Comparison of ENCODE assay signal across 8 cellular contexts in the genomic region with DNA sequence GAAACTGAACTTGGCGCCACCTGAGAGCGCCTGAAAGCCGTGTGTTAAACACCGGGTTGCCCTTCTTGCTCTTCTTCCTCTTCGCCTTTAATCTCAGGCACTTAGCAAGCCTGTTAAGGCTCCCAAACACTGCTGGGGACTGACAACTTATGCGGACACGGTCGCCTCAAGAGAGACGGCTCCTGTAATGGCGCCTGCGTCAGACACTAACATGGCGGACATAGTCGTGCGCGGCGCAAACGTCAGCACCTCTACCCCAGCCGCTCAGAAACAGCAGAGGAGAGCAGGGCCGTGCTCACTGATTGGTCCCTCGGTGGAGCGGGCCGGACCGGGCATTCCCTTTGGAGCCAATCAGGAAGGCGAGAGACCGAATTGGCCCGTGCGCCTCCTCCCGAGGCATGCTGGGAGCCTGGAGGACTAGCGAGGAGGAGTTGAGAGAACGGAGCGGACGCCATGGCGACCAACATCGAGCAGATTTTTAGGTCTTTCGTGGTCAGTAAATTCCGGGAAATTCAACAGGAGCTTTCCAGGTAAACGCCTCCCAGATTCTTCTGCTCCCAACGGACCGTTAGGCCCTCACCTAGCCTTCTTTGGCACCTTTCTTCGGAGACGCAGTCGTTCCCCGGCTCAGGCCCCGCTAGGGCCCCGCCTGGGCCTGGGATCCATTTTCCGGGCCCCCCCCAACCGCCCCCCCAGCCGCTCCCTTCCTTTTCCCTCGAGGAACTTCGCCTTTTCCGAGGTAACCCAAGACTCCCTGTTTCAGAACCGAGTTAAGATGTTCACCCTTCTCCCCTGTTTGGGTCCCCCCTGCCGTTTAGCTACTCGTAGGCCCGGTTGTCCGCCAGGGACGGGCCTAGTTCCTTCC. TPM values are rescaled to one million over a fixed set of nuclear protein-coding genes. Genes with fewer than 3 reads are reported as not detected.
A peak's percentile ranks its signal among the peaks of the same experiment; 100 is the strongest.
DNase-seq lines count a peak whose midpoint lies in the region; TF ChIP-seq lines count a peak whose summit lies in the region.

A gene with protein sequence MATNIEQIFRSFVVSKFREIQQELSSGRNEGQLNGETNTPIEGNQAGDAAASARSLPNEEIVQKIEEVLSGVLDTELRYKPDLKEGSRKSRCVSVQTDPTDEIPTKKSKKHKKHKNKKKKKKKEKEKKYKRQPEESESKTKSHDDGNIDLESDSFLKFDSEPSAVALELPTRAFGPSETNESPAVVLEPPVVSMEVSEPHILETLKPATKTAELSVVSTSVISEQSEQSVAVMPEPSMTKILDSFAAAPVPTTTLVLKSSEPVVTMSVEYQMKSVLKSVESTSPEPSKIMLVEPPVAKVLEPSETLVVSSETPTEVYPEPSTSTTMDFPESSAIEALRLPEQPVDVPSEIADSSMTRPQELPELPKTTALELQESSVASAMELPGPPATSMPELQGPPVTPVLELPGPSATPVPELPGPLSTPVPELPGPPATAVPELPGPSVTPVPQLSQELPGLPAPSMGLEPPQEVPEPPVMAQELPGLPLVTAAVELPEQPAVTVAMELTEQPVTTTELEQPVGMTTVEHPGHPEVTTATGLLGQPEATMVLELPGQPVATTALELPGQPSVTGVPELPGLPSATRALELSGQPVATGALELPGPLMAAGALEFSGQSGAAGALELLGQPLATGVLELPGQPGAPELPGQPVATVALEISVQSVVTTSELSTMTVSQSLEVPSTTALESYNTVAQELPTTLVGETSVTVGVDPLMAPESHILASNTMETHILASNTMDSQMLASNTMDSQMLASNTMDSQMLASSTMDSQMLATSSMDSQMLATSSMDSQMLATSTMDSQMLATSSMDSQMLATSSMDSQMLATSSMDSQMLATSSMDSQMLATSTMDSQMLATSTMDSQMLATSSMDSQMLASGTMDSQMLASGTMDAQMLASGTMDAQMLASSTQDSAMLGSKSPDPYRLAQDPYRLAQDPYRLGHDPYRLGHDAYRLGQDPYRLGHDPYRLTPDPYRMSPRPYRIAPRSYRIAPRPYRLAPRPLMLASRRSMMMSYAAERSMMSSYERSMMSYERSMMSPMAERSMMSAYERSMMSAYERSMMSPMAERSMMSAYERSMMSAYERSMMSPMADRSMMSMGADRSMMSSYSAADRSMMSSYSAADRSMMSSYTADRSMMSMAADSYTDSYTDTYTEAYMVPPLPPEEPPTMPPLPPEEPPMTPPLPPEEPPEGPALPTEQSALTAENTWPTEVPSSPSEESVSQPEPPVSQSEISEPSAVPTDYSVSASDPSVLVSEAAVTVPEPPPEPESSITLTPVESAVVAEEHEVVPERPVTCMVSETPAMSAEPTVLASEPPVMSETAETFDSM (N-terminal part only) (plus strand): TSS at position 399 of the 865 bp plus-strand sequence. CDS start 55 bp downstream, at position 454.

- no peaks in the 10 kb centered on the region for H3K27me3 Mint-ChIP-seq in nephron (ENCODE audit: low read depth)
- no peaks in the 10 kb centered on the region for H3K27me3 Mint-ChIP-seq in stimulated activated naive CD8-positive, alpha-beta T cell treated with anti-CD3 and anti-CD28 coated beads, Interleukin-15, Interleukin-2, amounts not matched to agents 100 ng/mL and 50 ng/mL, for 24 hours

- H3K4me3 ChIP-seq in HAP-1 (peak within 1 kb of the TSS; percentile 92), MM.1S (ENCODE audit: low read length) (peak within 1 kb of the TSS; percentile 83), fibroblast of the aortic adventitia (ENCODE audit: low read depth, low read length) (peak within 1 kb of the TSS; percentile 94)

- H3K36me3 Mint-ChIP-seq in nephron (ENCODE audit: low read depth), result peaks cover 28% of the 10 kb centered on the region
- H3K36me3 Mint-ChIP-seq in stimulated activated naive CD8-positive, alpha-beta T cell treated with anti-CD3 and anti-CD28 coated beads, Interleukin-15, Interleukin-2, amounts not matched to agents 100 ng/mL and 50 ng/mL, for 24 hours (ENCODE audit: low read depth), result peaks cover 71% of the 10 kb centered on the region

- peak within 1 kb of the TSS; percentile 90 for H3K4me2 ChIP-seq in MM.1S (ENCODE audit: low read depth, low read length)

- peak within 1 kb of the TSS; percentile 96 for H3K27ac ChIP-seq in MM.1S (ENCODE audit: low read length)

- in situ Hi-C loops in HAP-1 (cut with MboI; ENCODE audit: low sequenced_read_pairs), result no loop called here

- H3K79me2 ChIP-seq in MM.1S (ENCODE audit: low read length), result peaks cover 87% of the 10 kb centered on the region

- no peaks in the 10 kb centered on the region for H3K27me3 ChIP-seq in HAP-1 (ENCODE audit: low read depth)
- no peaks in the 10 kb centered on the region for H3K27me3 ChIP-seq in MM.1S (replicated peaks; ENCODE audit: insufficient read depth, low read length)

- H3K9me3 Mint-ChIP-seq in nephron, result no peaks in the 10 kb centered on the region
- H3K9me3 Mint-ChIP-seq in stimulated activated naive CD8-positive, alpha-beta T cell treated with anti-CD3 and anti-CD28 coated beads, Interleukin-15, Interleukin-2, amounts not matched to agents 100 ng/mL and 50 ng/mL, for 24 hours, result no peaks in the 10 kb centered on the region

- H3K4me3 Mint-ChIP-seq in nephron, result peak within 1 kb of the TSS; percentile 93 to 95 (median 95)
- peak within 1 kb of the TSS; percentile 97 for H3K4me3 Mint-ChIP-seq in stimulated activated naive CD8-positive, alpha-beta T cell treated with anti-CD3 and anti-CD28 coated beads, Interleukin-15, Interleukin-2, amounts not matched to agents 100 ng/mL and 50 ng/mL, for 24 hours

- H3K4me1 ChIP-seq in ES-I3 (ENCODE audit: insufficient read depth, low read length), result no peaks in the 10 kb centered on the region
- H3K4me1 ChIP-seq in HAP-1, result peaks cover 18% of the 10 kb centered on the region
- peaks cover 21% of the 10 kb centered on the region for H3K4me1 ChIP-seq in MM.1S (ENCODE audit: low read length)

- no peaks in the 10 kb centered on the region for H3K9me2 ChIP-seq in MM.1S (replicated peaks; ENCODE audit: insufficient read depth, low read length)

- TF ChIP-seq CTCF in MM.1S (IDR thresholded peaks at IDR 0.05; ENCODE audit: low read length) (no peak), fibroblast of the aortic adventitia (IDR thresholded peaks at IDR 0.05; ENCODE audit: insufficient read depth, low read length) (no peak), nephron (IDR thresholded peaks at IDR 0.05; ENCODE audit: unreplicated experiment in 3 of 3) (no peak)

- H3K4me1 Mint-ChIP-seq in nephron, result peaks cover 32% of the 10 kb centered on the region
- peaks cover 50% of the 10 kb centered on the region for H3K4me1 Mint-ChIP-seq in stimulated activated naive CD8-positive, alpha-beta T cell treated with anti-CD3 and anti-CD28 coated beads, Interleukin-15, Interleukin-2, amounts not matched to agents 100 ng/mL and 50 ng/mL, for 24 hours (ENCODE audit: low read depth)

- H3K9me3 ChIP-seq in ES-I3 (ENCODE audit: control insufficient read depth, insufficient read depth, low read length) (no peaks in the 10 kb centered on the region), HAP-1 (no peaks in the 10 kb centered on the region), MM.1S (replicated peaks; ENCODE audit: insufficient read depth, low read length) (no peaks in the 10 kb centered on the region)

- peak within 1 kb of the TSS; percentile 98 for H3K9ac ChIP-seq in ES-I3 (ENCODE audit: low read depth, low read length)
- peak within 1 kb of the TSS; percentile 97 for H3K9ac ChIP-seq in MM.1S (ENCODE audit: low read length)

- H3K36me3 ChIP-seq in ES-I3 (ENCODE audit: insufficient read depth, low read length), result peaks cover 7% of the 10 kb centered on the region
- H3K36me3 ChIP-seq in HAP-1 (replicated peaks), result peaks cover 43% of the 10 kb centered on the region
- H3K36me3 ChIP-seq in MM.1S (replicated peaks; ENCODE audit: insufficient read depth, low read length), result peaks cover 11% of the 10 kb centered on the region; the same call in 1 of the 2 replicates

- peak within 1 kb of the TSS; percentile 99 to 100 (median 100) for H3K27ac Mint-ChIP-seq in nephron
- H3K27ac Mint-ChIP-seq in stimulated activated naive CD8-positive, alpha-beta T cell treated with anti-CD3 and anti-CD28 coated beads, Interleukin-15, Interleukin-2, amounts not matched to agents 100 ng/mL and 50 ng/mL, for 24 hours, result peak within 1 kb of the TSS; percentile 99

- DNase-seq in HAP-1 (ENCODE audit: low spot score in 2 of 2) (peak; percentile 98), MM.1S (peak; percentile 100), SIG-M5 (lab: John Stamatoyannopoulos, UW) (peak; percentile 98), activated gamma-delta T cell (lab: John Stamatoyannopoulos, UW) (peak; percentile 93), fibroblast of the aortic adventitia (ENCODE audit: low read depth) (peak; percentile 98)

- peaks cover 36% of the 10 kb centered on the region for H4K20me1 ChIP-seq in MM.1S (ENCODE audit: insufficient read depth, low read length)

- H2AFZ ChIP-seq in MM.1S (ENCODE audit: low read length), result peak within 1 kb of the TSS; percentile 37

- peaks cover 29% of the 10 kb centered on the region for H3F3A ChIP-seq in MM.1S (ENCODE audit: insufficient read depth, low read length)

RNA-seq across cellular contexts. Expression of the gene that starts here (rescaled TPM):
- total RNA-seq in fibroblast of the aortic adventitia (ENCODE audit: low replicate concordance), result 138 and 178 TPM in 2 replicates

Comparison
In these comparisons a context has a peak if more than half of its experiments do, and no peak if none do; other contexts are left out.
1. Peak in every context shown above with its lines: DNase-seq, H3K4me3 ChIP-seq and H3K27ac ChIP-seq.